ENCODE assay signal across 26 cellular contexts in genomic region chr3:10329495-10330015, GRCh38. TPM values are rescaled to one million over a fixed set of nuclear protein-coding genes. Genes with fewer than 3 reads are reported as not detected.
"Had no signal": no experiment of that assay in that cellular context is flagged by ENCODE, and none has a peak within 500 bp of the region (broad histone marks: within the 10 kb centered on the region; RNA-seq: fewer than 3 reads in every experiment).

No MANE protein-coding gene starts in this region.

- H3K4me2 ChIP-seq: neural progenitor cell had no signal

- H3K27me3 ChIP-seq: pancreas, vagina had no signal

- H3K9me3 Mint-ChIP-seq: endodermal cell; mesothelial cell of epicardium; natural killer cell treated with Interleukin-12 subunit alpha and Interleukin-12 subunit beta and Interleukin-15 and Interleukin-18, amount 100 ng/mL, for 72 hours; neural progenitor cell; stimulated activated memory B cell treated with anti-CD40 and anti-IgM and Interleukin-4, amounts not matched to agents 10 μg/mL and 1 μg/mL and 100 μg/mL, for 72 hours; stimulated activated naive CD8-positive, alpha-beta T cell treated with anti-CD3 and anti-CD28 coated beads, Interleukin-15, Interleukin-2, amounts not matched to agents 100 ng/mL and 50 ng/mL, for 24 hours had no signal

- H3K27ac Mint-ChIP-seq: endodermal cell; mesothelial cell of epicardium; natural killer cell treated with Interleukin-12 subunit alpha and Interleukin-12 subunit beta and Interleukin-15 and Interleukin-18, amount 100 ng/mL, for 72 hours; neural progenitor cell; stimulated activated memory B cell treated with anti-CD40 and anti-IgM and Interleukin-4, amounts not matched to agents 10 μg/mL and 1 μg/mL and 100 μg/mL, for 72 hours; stimulated activated naive CD8-positive, alpha-beta T cell treated with anti-CD3 and anti-CD28 coated beads, Interleukin-15, Interleukin-2, amounts not matched to agents 100 ng/mL and 50 ng/mL, for 24 hours had no signal

- H3K4me1 Mint-ChIP-seq: mesothelial cell of epicardium, neural progenitor cell had no signal

- H3K9me3 ChIP-seq: heart left ventricle, pancreas, prostate gland, spleen, tibial nerve, upper lobe of right lung, vagina had no signal

- H3K4me3 Mint-ChIP-seq: endodermal cell; mesothelial cell of epicardium; natural killer cell treated with Interleukin-12 subunit alpha and Interleukin-12 subunit beta and Interleukin-15 and Interleukin-18, amount 100 ng/mL, for 72 hours; neural progenitor cell; stimulated activated memory B cell treated with anti-CD40 and anti-IgM and Interleukin-4, amounts not matched to agents 10 μg/mL and 1 μg/mL and 100 μg/mL, for 72 hours; stimulated activated naive CD8-positive, alpha-beta T cell treated with anti-CD3 and anti-CD28 coated beads, Interleukin-15, Interleukin-2, amounts not matched to agents 100 ng/mL and 50 ng/mL, for 24 hours had no signal

- DNase-seq: dermis blood vessel endothelial cell; endodermal cell; erythroblast; foreskin keratinocyte; hippocampal formation; kidney glomerular epithelial cell; mammary epithelial cell; nucleus accumbens; retina; stimulated activated CD4-positive, alpha-beta T cell treated with anti-CD3 and anti-CD28 coated beads, Interleukin-15, amount 100 ng/mL, for 24 hours; stimulated activated CD4-positive, alpha-beta T cell treated with anti-CD3 and anti-CD28 coated beads, Interleukin-1b, Interleukin-23, amount 100 ng/mL, for 48 hours; stimulated activated CD4-positive, alpha-beta T cell treated with anti-CD3 and anti-CD28 coated beads, Interleukin-4, amount 100 ng/mL, for 24 hours had no signal

- H3K4me3 ChIP-seq: heart left ventricle, neural progenitor cell, pancreas, prostate gland, spleen, tibial nerve, upper lobe of right lung, vagina had no signal

- H3K4me1 ChIP-seq: foreskin keratinocyte, heart left ventricle, neural progenitor cell, pancreas, prostate gland, tibial nerve, upper lobe of right lung, vagina had no signal

- H3K27ac ChIP-seq: foreskin keratinocyte, heart left ventricle, neural progenitor cell, pancreas, prostate gland, spleen, tibial nerve, upper lobe of right lung, vagina had no signal

- H3K9ac ChIP-seq: neural progenitor cell had no signal

- H3K36me3 ChIP-seq: heart left ventricle, neural progenitor cell, pancreas, prostate gland, spleen, upper lobe of right lung, vagina had no signal

- H3K36me3 Mint-ChIP-seq: mesothelial cell of epicardium; natural killer cell treated with Interleukin-12 subunit alpha and Interleukin-12 subunit beta and Interleukin-15 and Interleukin-18, amount 100 ng/mL, for 72 hours; neural progenitor cell; stimulated activated memory B cell treated with anti-CD40 and anti-IgM and Interleukin-4, amounts not matched to agents 10 μg/mL and 1 μg/mL and 100 μg/mL, for 72 hours had no signal

RNA-seq across cellular contexts. Expression of gene GHRL, which starts 36.8 kb away (rescaled TPM):
- total RNA-seq: endodermal cell, endothelial cell of umbilical vein, foreskin keratinocyte, myocyte, vagina had no signal
- polyA plus RNA-seq: endothelial cell of umbilical vein, foreskin keratinocyte, mammary epithelial cell had no signal
